13 cellular contexts compared by ENCODE assay signal in the genomic region with DNA sequence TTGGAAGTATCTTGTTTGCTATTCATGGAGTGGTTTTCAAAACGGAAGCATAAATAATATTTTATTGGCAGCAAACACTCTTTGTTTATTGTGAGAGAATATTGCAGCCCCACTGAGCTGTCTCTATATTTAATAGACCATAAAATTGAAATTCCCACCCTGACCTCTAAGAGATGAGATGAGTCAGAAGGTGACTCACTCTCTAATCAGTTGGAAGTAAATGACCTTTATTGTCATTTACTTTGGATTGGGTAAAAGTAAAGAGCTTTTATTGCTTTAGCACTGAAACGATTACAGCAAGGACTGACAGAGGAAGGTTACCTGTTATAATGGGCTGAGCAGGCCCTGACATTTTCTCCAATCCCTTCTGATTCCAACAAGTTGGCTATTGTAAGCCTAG. TPM values are rescaled to one million over a fixed set of nuclear protein-coding genes. Genes with fewer than 3 reads are reported as not detected.
DNase-seq lines count a peak whose midpoint lies in the region; ATAC-seq, FAIRE-seq and TF ChIP-seq lines count a peak whose summit lies in the region.
"Had no signal": no experiment of that assay in that cellular context is flagged by ENCODE, and none has a peak within 500 bp of the region (broad histone marks: within the 10 kb centered on the region; RNA-seq: fewer than 3 reads in every experiment).

No MANE protein-coding gene starts in this region.

- H3K9me3 ChIP-seq in fibroblast of lung (ENCODE audit: control insufficient read depth, insufficient read depth, low read depth, low read length) = no peaks in the 10 kb centered on the region

- no peak overlapping the region for H3K9ac ChIP-seq in fibroblast of lung (ENCODE audit: insufficient read depth, low read length)

- H3K79me2 ChIP-seq in fibroblast of lung (ENCODE audit: control insufficient read depth, insufficient read depth, low read length) = no peaks in the 10 kb centered on the region

- FAIRE-seq in RCC 7860 (lab: Jason Lieb, UNC) (no peak), urothelium cell line (lab: Jason Lieb, UNC) (no peak)

- no peaks in the 10 kb centered on the region for H3K27me3 ChIP-seq in fibroblast of lung (ENCODE audit: control insufficient read depth, insufficient read depth, low read length)

- no peak for ATAC-seq in HG03378 (IDR thresholded peaks at IDR 0.05; ENCODE audit: unreplicated experiment)
- ATAC-seq in GM18868 (IDR thresholded peaks at IDR 0.05; ENCODE audit: unreplicated experiment) = no peak
- ATAC-seq: left lobe of liver had no signal

- DNase-seq in NCI-H446 treated with DMSO at 0.1 percent for 48 hours (lab: John Stamatoyannopoulos, UW) (peak; percentile 35), NCI-H446 (lab: John Stamatoyannopoulos, UW) (no peak), RCC 7860 (ENCODE audit: low spot score) (peak; percentile 59), fibroblast of lung (ENCODE audit: low read depth in 2 of 2) (peak; percentile 25 to 69), urothelium cell line (ENCODE audit: low spot score) (peak; percentile 19)
- DNase-seq in stimulated activated CD8-positive, alpha-beta memory T cell treated with anti-CD3 and anti-CD28 coated beads, Interleukin-4, amount 100 ng/mL, for 48 hours = no peak
- DNase-seq: amygdala; HFFc6; NCI-H1092; stimulated activated naive CD4-positive, alpha-beta T cell had no signal

- no peak overlapping the region for H3K4me3 ChIP-seq in fibroblast of lung (replicated peaks in 1 of 4; ENCODE audit: control extremely low read depth in 1 of 4, insufficient read depth in 1 of 4, low read depth in 3 of 4, low read length in 4 of 4)

- H2AFZ ChIP-seq in fibroblast of lung (ENCODE audit: low read length) = no peak overlapping the region

- no peak for TF ChIP-seq CTCF in fibroblast of lung (conservative IDR thresholded peaks at IDR 0.05 in 1 of 2, IDR thresholded peaks at IDR 0.05 in 1 of 2; ENCODE audit: low read depth in 1 of 2, low read length in 2 of 2)

- no peaks in the 10 kb centered on the region for H3K36me3 ChIP-seq in fibroblast of lung (ENCODE audit: control insufficient read depth, insufficient read depth, low read length)

- no peaks in the 10 kb centered on the region for H4K20me1 ChIP-seq in fibroblast of lung (ENCODE audit: control insufficient read depth, extremely low read depth, insufficient read depth, low read length)

- peak overlapping the region; percentile 13 for H3K4me2 ChIP-seq in fibroblast of lung (ENCODE audit: extremely low read depth, insufficient read depth, low read length)

- H3K27ac ChIP-seq in fibroblast of lung (ENCODE audit: insufficient read depth, low read length) = no peak overlapping the region

- no peaks in the 10 kb centered on the region for H3K4me1 ChIP-seq in fibroblast of lung (ENCODE audit: control insufficient read depth, extremely low read depth, insufficient read depth, low read length)

RNA-seq across cellular contexts. Expression of gene SYTL5, which starts 55.0 kb away (rescaled TPM):
- total RNA-seq in fibroblast of lung = under 0.01 and 1.5 TPM in 2 replicates
- 0.27 and 0.54 TPM in 2 replicates for polyA plus RNA-seq in fibroblast of lung
- polyA plus RNA-seq in fibroblast of lung (2012) = 0.24 and 0.44 TPM in 2 replicates
- polyA minus RNA-seq in fibroblast of lung (ENCODE audit: low replicate concordance) = not detected in 2 replicates

Comparison
In these comparisons a context has a peak if more than half of its experiments do, and no peak if none do; other contexts are left out.
1. DNase-seq: peak in NCI-H446 treated with DMSO at 0.1 percent for 48 hours (single experiment), RCC 7860 (single experiment), fibroblast of lung (2 of 2) and urothelium cell line (single experiment); none in NCI-H446 (0 of 2) and stimulated activated CD8-positive, alpha-beta memory T cell treated with anti-CD3 and anti-CD28 coated beads, Interleukin-4, amount 100 ng/mL, for 48 hours (single experiment).